ENCODE assay signal across 1 cellular context in genomic region chr22:26646158-26646557, GRCh38.
TF ChIP-seq lines count a peak whose summit lies in the region.

No MANE protein-coding gene starts in this region.

TF ChIP-seq in GM23338, 12 proteins besides CTCF, POLR2A, EP300 and RAD21 (continued from another document):
- TF ChIP-seq, protein P1, sequence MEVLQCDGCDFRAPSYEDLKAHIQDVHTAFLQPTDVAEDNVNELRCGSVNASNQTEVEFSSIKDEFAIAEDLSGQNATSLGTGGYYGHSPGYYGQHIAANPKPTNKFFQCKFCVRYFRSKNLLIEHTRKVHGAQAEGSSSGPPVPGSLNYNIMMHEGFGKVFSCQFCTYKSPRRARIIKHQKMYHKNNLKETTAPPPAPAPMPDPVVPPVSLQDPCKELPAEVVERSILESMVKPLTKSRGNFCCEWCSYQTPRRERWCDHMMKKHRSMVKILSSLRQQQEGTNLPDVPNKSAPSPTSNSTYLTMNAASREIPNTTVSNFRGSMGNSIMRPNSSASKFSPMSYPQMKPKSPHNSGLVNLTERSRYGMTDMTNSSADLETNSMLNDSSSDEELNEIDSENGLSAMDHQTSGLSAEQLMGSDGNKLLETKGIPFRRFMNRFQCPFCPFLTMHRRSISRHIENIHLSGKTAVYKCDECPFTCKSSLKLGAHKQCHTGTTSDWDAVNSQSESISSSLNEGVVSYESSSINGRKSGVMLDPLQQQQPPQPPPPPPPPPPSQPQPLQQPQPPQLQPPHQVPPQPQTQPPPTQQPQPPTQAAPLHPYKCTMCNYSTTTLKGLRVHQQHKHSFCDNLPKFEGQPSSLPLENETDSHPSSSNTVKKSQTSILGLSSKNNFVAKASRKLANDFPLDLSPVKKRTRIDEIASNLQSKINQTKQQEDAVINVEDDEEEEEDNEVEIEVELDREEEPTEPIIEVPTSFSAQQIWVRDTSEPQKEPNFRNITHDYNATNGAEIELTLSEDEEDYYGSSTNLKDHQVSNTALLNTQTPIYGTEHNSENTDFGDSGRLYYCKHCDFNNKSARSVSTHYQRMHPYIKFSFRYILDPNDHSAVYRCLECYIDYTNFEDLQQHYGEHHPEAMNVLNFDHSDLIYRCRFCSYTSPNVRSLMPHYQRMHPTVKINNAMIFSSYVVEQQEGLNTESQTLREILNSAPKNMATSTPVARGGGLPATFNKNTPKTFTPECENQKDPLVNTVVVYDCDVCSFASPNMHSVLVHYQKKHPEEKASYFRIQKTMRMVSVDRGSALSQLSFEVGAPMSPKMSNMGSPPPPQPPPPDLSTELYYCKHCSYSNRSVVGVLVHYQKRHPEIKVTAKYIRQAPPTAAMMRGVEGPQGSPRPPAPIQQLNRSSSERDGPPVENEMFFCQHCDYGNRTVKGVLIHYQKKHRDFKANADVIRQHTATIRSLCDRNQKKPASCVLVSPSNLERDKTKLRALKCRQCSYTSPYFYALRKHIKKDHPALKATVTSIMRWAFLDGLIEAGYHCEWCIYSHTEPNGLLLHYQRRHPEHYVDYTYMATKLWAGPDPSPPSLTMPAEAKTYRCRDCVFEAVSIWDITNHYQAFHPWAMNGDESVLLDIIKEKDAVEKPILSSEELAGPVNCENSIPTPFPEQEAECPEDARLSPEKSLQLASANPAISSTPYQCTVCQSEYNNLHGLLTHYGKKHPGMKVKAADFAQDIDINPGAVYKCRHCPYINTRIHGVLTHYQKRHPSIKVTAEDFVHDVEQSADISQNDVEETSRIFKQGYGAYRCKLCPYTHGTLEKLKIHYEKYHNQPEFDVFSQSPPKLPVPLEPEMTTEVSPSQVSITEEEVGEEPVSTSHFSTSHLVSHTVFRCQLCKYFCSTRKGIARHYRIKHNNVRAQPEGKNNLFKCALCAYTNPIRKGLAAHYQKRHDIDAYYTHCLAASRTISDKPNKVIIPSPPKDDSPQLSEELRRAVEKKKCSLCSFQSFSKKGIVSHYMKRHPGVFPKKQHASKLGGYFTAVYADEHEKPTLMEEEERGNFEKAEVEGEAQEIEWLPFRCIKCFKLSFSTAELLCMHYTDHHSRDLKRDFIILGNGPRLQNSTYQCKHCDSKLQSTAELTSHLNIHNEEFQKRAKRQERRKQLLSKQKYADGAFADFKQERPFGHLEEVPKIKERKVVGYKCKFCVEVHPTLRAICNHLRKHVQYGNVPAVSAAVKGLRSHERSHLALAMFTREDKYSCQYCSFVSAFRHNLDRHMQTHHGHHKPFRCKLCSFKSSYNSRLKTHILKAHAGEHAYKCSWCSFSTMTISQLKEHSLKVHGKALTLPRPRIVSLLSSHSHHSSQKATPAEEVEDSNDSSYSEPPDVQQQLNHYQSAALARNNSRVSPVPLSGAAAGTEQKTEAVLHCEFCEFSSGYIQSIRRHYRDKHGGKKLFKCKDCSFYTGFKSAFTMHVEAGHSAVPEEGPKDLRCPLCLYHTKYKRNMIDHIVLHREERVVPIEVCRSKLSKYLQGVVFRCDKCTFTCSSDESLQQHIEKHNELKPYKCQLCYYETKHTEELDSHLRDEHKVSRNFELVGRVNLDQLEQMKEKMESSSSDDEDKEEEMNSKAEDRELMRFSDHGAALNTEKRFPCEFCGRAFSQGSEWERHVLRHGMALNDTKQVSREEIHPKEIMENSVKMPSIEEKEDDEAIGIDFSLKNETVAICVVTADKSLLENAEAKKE (CRISPR knock-in tag; IDR thresholded peaks at IDR 0.05) = no peak
- TF ChIP-seq POLR2AphosphoS5 (IDR thresholded peaks at IDR 0.05; ENCODE audit: low read depth) = no peak
- TF ChIP-seq ZNF114 (CRISPR knock-in tag; IDR thresholded peaks at IDR 0.05) = no peak
- no peak for TF ChIP-seq NANOG (IDR thresholded peaks at IDR 0.05; ENCODE audit: borderline replicate concordance)
TF ChIP-seq in GM23338: peak in this region for 0.
